33 cellular contexts compared by ENCODE assay signal in the genomic region with DNA sequence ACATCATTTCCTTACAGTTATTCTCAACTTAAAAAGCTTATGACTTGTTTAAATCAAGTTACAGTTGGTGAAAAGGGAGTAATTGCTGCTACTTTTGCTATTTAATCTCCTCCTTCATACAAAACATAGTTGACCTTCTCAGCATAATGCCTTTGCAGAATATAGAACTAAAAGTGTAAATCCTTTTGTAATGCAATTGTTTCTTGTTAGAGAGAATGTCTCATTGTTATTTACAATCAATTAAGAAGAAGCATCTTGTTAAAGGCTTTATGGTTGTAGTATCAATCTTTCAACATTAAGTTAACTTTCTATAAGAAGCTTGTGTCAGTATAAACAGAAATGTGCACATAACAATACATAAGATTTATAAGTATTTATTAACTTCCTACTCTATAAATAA.
"Had no signal": no experiment of that assay in that cellular context is flagged by ENCODE, and none has a peak within 500 bp of the region (broad histone marks: within the 10 kb centered on the region; RNA-seq: fewer than 3 reads in every experiment).

No MANE protein-coding gene starts in this region.

- H3K27me3 ChIP-seq: adrenal gland, body of pancreas, brain microvascular endothelial cell, breast epithelium had no signal

- DNase-seq: activated B cell treated with CpG ODN at 0.5 μM for 24 hours; activated CD4-positive, alpha-beta memory T cell treated with anti-CD3 and anti-CD28 coated beads for 36 hours; activated CD4-positive, alpha-beta T cell treated with anti-CD3 and anti-CD28 coated beads for 4 hours; activated CD4-positive, alpha-beta T cell treated with anti-CD3 and anti-CD28 coated beads, Interleukin-2, amount 10 ng/mL, durations not matched to agents 24 days and 14 days; activated CD4-positive, alpha-beta T cell treated with anti-CD3 and anti-CD28 coated beads, Interleukin-2, amount 50 U/mL, for 1 hour; activated CD4-positive, alpha-beta T cell treated with anti-CD3 and anti-CD28 coated beads, Interleukin-2, amount 50 U/mL, for 4 hours; activated CD4-positive, CD25-positive, alpha-beta regulatory T cell treated with anti-CD3 and anti-CD28 coated beads, Interleukin-2, amount 50 U/mL, for 72 hours; activated CD8-positive, alpha-beta memory T cell treated with anti-CD3 and anti-CD28 coated beads, Interleukin-2, amount 50 U/mL, for 4 hours; activated CD8-positive, alpha-beta T cell treated with anti-CD3 and anti-CD28 coated beads for 36 hours; activated effector memory CD4-positive, alpha-beta T cell treated with anti-CD3 and anti-CD28 coated beads, Interleukin-2, amount 50 U/mL, for 16 hours; activated gamma-delta T cell treated with Interleukin-2 at 50 U/mL for 16 hours; activated naive CD4-positive, alpha-beta T cell; activated naive CD4-positive, alpha-beta T cell treated with anti-CD3 and anti-CD28 coated beads for 36 hours; activated naive CD4-positive, alpha-beta T cell treated with anti-CD3 and anti-CD28 coated beads, Interleukin-2, amount 50 U/mL, for 16 hours; activated naive CD8-positive, alpha-beta T cell treated with anti-CD3 and anti-CD28 coated beads for 36 hours; activated T-cell treated with anti-CD3 and anti-CD28 coated beads for 4 hours; activated T-cell treated with anti-CD3 and anti-CD28 coated beads, Interleukin-2, amount 50 U/mL, for 1 hour; activated T-cell treated with anti-CD3 and anti-CD28 coated beads, Interleukin-2, amount 50 U/mL, for 4 hours; activated T-cell treated with anti-CD3 and anti-CD28 coated beads, Interleukin-2, amount 50 U/mL, for 72 hours; adrenal gland; amniotic stem cell; aorta; body of pancreas; brain microvascular endothelial cell; central memory CD4-positive, alpha-beta T cell; T-helper 17 cell; T-helper 9 cell had no signal

- H3K36me3 Mint-ChIP-seq: activated CD4-positive, alpha-beta memory T cell treated with anti-CD3 and anti-CD28 coated beads for 36 hours; activated naive CD4-positive, alpha-beta T cell treated with anti-CD3 and anti-CD28 coated beads, Interleukin-2, amount 50 U/mL, for 72 hours; activated naive CD8-positive, alpha-beta T cell treated with anti-CD3 and anti-CD28 coated beads for 36 hours had no signal

- H3K4me1 Mint-ChIP-seq: activated B cell treated with CpG ODN at 0.5 μM for 24 hours; activated CD4-positive, alpha-beta T cell treated with anti-CD3 and anti-CD28 coated beads, Interleukin-2, amount 10 ng/mL, durations not matched to agents 24 days and 14 days; activated naive CD8-positive, alpha-beta T cell treated with anti-CD3 and anti-CD28 coated beads for 36 hours; activated T-helper 17 cell treated with anti-CD3 and anti-CD28 coated beads, Interleukin-2, amount 50 U/mL, for 72 hours; T-helper 17 cell had no signal

- H3K27ac ChIP-seq: adrenal gland, body of pancreas, brain microvascular endothelial cell, breast epithelium, VCaP had no signal

- H3K36me3 ChIP-seq: adrenal gland, brain microvascular endothelial cell, breast epithelium had no signal

- H3K4me3 Mint-ChIP-seq: activated B cell treated with CpG ODN at 0.5 μM for 24 hours; activated CD4-positive, alpha-beta memory T cell treated with anti-CD3 and anti-CD28 coated beads for 36 hours; activated CD4-positive, alpha-beta T cell treated with anti-CD3 and anti-CD28 coated beads, Interleukin-2, amount 10 ng/mL, durations not matched to agents 24 days and 14 days; activated CD8-positive, alpha-beta T cell treated with anti-CD3 and anti-CD28 coated beads for 36 hours; activated naive CD4-positive, alpha-beta T cell treated with anti-CD3 and anti-CD28 coated beads for 36 hours; activated naive CD8-positive, alpha-beta T cell treated with anti-CD3 and anti-CD28 coated beads for 36 hours; activated T-cell treated with anti-CD3 and anti-CD28 coated beads, Interleukin-2, amount 50 U/mL, for 4 hours; activated T-cell treated with anti-CD3 and anti-CD28 coated beads, Interleukin-2, amount 50 U/mL, for 72 hours; activated T-helper 1 cell treated with anti-CD3 and anti-CD28 coated beads, Interleukin-12 subunit alpha, Interleukin-12 subunit beta, Interleukin-2, Interleukin-4 antibody, amounts not matched to agents 30 ng/mL and 10 ng/mL and 1 ng/mL, durations not matched to agents 14 hours and 24 hours and 36 hours; activated T-helper 17 cell treated with anti-CD3 and anti-CD28 coated beads, Interleukin-2, amount 50 U/mL, for 72 hours; T-helper 17 cell; T-helper 2 cell treated with Interferon-gamma antibody and Interleukin-4, amounts not matched to agents 5 μg/mL and 100 μg/mL, for 36 hours had no signal

- ATAC-seq: activated CD8-positive, alpha-beta T cell treated with anti-CD3 and anti-CD28 coated beads for 36 hours; activated naive CD4-positive, alpha-beta T cell treated with anti-CD3 and anti-CD28 coated beads, Interleukin-2, amount 50 U/mL, for 72 hours; activated T-cell treated with anti-CD3 and anti-CD28 coated beads, Interleukin-2, amount 50 U/mL, for 4 hours; activated T-cell treated with anti-CD3 and anti-CD28 coated beads, Interleukin-2, amount 50 U/mL, for 72 hours; activated T-helper 17 cell treated with anti-CD3 and anti-CD28 coated beads, Interleukin-2, amount 50 U/mL, for 72 hours; body of pancreas; T-helper 17 cell had no signal

- H3K27ac Mint-ChIP-seq: activated B cell treated with CpG ODN at 0.5 μM for 24 hours; activated CD4-positive, alpha-beta memory T cell treated with anti-CD3 and anti-CD28 coated beads for 36 hours; activated CD4-positive, alpha-beta T cell treated with anti-CD3 and anti-CD28 coated beads, Interleukin-2, amount 10 ng/mL, durations not matched to agents 24 days and 14 days; activated CD8-positive, alpha-beta T cell treated with anti-CD3 and anti-CD28 coated beads for 36 hours; activated naive CD4-positive, alpha-beta T cell treated with anti-CD3 and anti-CD28 coated beads for 36 hours; activated naive CD4-positive, alpha-beta T cell treated with anti-CD3 and anti-CD28 coated beads, Interleukin-2, amount 50 U/mL, for 72 hours; activated naive CD8-positive, alpha-beta T cell treated with anti-CD3 and anti-CD28 coated beads for 36 hours; activated T-cell treated with anti-CD3 and anti-CD28 coated beads, Interleukin-2, amount 50 U/mL, for 72 hours; activated T-helper 1 cell treated with anti-CD3 and anti-CD28 coated beads, Interleukin-12 subunit alpha, Interleukin-12 subunit beta, Interleukin-2, Interleukin-4 antibody, amounts not matched to agents 30 ng/mL and 10 ng/mL and 1 ng/mL, durations not matched to agents 14 hours and 24 hours and 36 hours; activated T-helper 17 cell treated with anti-CD3 and anti-CD28 coated beads, Interleukin-2, amount 50 U/mL, for 72 hours; T-helper 17 cell; T-helper 2 cell treated with Interferon-gamma antibody and Interleukin-4, amounts not matched to agents 5 μg/mL and 100 μg/mL, for 36 hours had no signal

- H3K9me3 Mint-ChIP-seq: activated CD4-positive, alpha-beta T cell treated with anti-CD3 and anti-CD28 coated beads, Interleukin-2, amount 10 ng/mL, durations not matched to agents 24 days and 14 days; activated naive CD8-positive, alpha-beta T cell treated with anti-CD3 and anti-CD28 coated beads for 36 hours; activated T-cell treated with anti-CD3 and anti-CD28 coated beads, Interleukin-2, amount 50 U/mL, for 4 hours; activated T-helper 1 cell treated with anti-CD3 and anti-CD28 coated beads, Interleukin-12 subunit alpha, Interleukin-12 subunit beta, Interleukin-2, Interleukin-4 antibody, amounts not matched to agents 30 ng/mL and 10 ng/mL and 1 ng/mL, durations not matched to agents 14 hours and 24 hours and 36 hours had no signal

- H3K27me3 Mint-ChIP-seq: activated B cell treated with CpG ODN at 0.5 μM for 24 hours; activated CD4-positive, alpha-beta memory T cell treated with anti-CD3 and anti-CD28 coated beads for 36 hours; activated CD4-positive, alpha-beta T cell treated with anti-CD3 and anti-CD28 coated beads, Interleukin-2, amount 10 ng/mL, durations not matched to agents 24 days and 14 days; activated CD8-positive, alpha-beta T cell treated with anti-CD3 and anti-CD28 coated beads for 36 hours; activated naive CD8-positive, alpha-beta T cell treated with anti-CD3 and anti-CD28 coated beads for 36 hours; activated T-helper 17 cell treated with anti-CD3 and anti-CD28 coated beads, Interleukin-2, amount 50 U/mL, for 72 hours; T-helper 17 cell had no signal

- H3K4me3 ChIP-seq: adrenal gland, body of pancreas, breast epithelium had no signal

- H3K4me1 ChIP-seq: adrenal gland, body of pancreas, breast epithelium had no signal
